In the genomic region with DNA sequence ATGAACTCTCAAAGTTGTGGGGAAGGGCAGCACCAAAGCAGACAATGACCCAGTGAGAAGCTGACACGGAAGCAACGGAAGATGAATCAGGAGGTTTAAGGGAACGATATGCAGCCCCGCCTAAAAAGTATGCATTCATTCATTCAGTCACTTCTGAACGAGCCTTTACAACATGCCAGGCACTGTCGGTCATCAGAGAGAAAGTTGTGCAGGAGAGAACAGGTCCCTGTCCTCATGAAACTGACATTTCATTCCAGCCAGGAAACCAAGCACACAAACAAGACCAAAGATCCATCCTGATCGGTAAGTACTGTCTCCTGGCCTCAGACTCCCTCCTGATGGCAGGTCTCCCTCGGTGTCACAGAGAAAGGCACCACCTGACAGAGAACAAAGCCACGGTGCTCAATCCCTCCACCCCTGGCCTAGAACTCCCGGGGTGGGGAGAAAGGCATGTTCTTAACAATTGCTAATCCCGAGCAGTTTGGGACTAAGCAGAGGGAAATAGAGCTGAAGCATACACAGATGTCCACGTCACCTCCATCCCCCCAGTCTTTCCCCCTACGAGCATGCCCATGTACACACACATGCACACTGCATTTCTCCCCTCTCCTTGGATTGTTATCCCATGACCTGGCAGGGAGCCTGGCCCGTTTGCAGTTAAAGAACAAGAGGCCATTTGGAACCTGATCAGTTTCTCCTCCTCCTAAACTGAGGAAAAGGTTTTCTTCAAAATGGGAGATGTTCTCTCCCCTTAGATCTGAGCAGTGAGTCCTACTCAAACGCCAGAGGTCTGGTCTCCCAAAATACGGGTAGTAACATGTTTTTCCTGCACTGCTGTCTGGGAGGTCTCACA, we compare ENCODE assay signal across 1 cellular context.
TF ChIP-seq lines count a peak whose summit lies in the region.

No MANE protein-coding gene starts in this region.

TF ChIP-seq in IMR-90, 13 proteins besides CTCF, POLR2A, EP300 and RAD21:
- TF ChIP-seq USF2 (IDR thresholded peaks at IDR 0.05; ENCODE audit: low read depth, low read length) (no peak), MAFK (IDR thresholded peaks at IDR 0.05; ENCODE audit: low read depth, low read length) (no peak), SMC3 (IDR thresholded peaks at IDR 0.05; ENCODE audit: low read depth, low read length) (no peak), BHLHE40 (IDR thresholded peaks at IDR 0.05; ENCODE audit: low read depth, low read length) (no peak), CEBPB (IDR thresholded peaks at IDR 0.05; ENCODE audit: low read depth, low read length) (no peak), CHD1 (IDR thresholded peaks at IDR 0.05; ENCODE audit: low read depth, low read length) (no peak), RFX5 (IDR thresholded peaks at IDR 0.05; ENCODE audit: low read depth, low read length) (no peak), MXI1 (IDR thresholded peaks at IDR 0.05; ENCODE audit: borderline replicate concordance, low read depth, low read length) (no peak), FOS (IDR thresholded peaks at IDR 0.05; ENCODE audit: low read depth, low read length) (no peak), MAZ (IDR thresholded peaks at IDR 0.05; ENCODE audit: borderline replicate concordance, low read depth, low read length) (no peak), NFE2L2 (IDR thresholded peaks at IDR 0.05; ENCODE audit: low read depth, low read length) (no peak), ELK1 (IDR thresholded peaks at IDR 0.05; ENCODE audit: borderline replicate concordance, low read depth, low read length) (no peak), RCOR1 (IDR thresholded peaks at IDR 0.05; ENCODE audit: insufficient replicate concordance, low read length) (no peak)
